ENCODE assay signal across 22 cellular contexts in genomic region chr18:65897292-65897691, GRCh38.
"Had no signal": no experiment of that assay in that cellular context is flagged by ENCODE, and none has a peak within 500 bp of the region (broad histone marks: within the 10 kb centered on the region; RNA-seq: fewer than 3 reads in every experiment).

No MANE protein-coding gene starts in this region.

- ATAC-seq: effector memory CD8-positive, alpha-beta T cell; esophagus mucosa; foreskin keratinocyte; gastrocnemius medialis; gastroesophageal sphincter; heart left ventricle; heart right ventricle had no signal

- H3K27ac Mint-ChIP-seq: dendritic cell treated with granulocyte-macrophage colony-stimulating factor and Interleukin-4, amounts not matched to agents 40 ng/mL and 50 ng/mL, for 4 days; effector memory CD8-positive, alpha-beta T cell; endodermal cell had no signal

- H3K27me3 Mint-ChIP-seq: dendritic cell treated with granulocyte-macrophage colony-stimulating factor and Interleukin-4, amounts not matched to agents 40 ng/mL and 50 ng/mL, for 4 days; effector memory CD8-positive, alpha-beta T cell had no signal

- H3K9me3 Mint-ChIP-seq: endodermal cell had no signal

- H3K4me3 Mint-ChIP-seq: dendritic cell treated with granulocyte-macrophage colony-stimulating factor and Interleukin-4, amounts not matched to agents 40 ng/mL and 50 ng/mL, for 4 days; effector memory CD8-positive, alpha-beta T cell; endodermal cell had no signal

- DNase-seq: colonic mucosa; cortex of kidney; dermis blood vessel endothelial cell; dorsolateral prefrontal cortex; effector CD4-positive, alpha-beta T cell; effector CD8-positive, alpha-beta T cell; effector memory CD4-positive, alpha-beta T cell; effector memory CD8-positive, alpha-beta T cell; endodermal cell; erythroblast; esophagus squamous epithelium; foreskin fibroblast; foreskin keratinocyte; foreskin melanocyte; gastrocnemius medialis; glutamatergic neuron; head of caudate nucleus; heart left ventricle; heart right ventricle had no signal
